In genomic region chr7:116591202-116592040, GRCh38 we compare ENCODE assay signal across 8 cellular contexts.
DNase-seq lines count a peak whose midpoint lies in the region; ATAC-seq, FAIRE-seq and TF ChIP-seq lines count a peak whose summit lies in the region.

No MANE protein-coding gene starts in this region.

- H3K4me1 ChIP-seq in Karpas-422 (ENCODE audit: low read length) (peaks cover 16% of the 10 kb centered on the region), testis (no peaks in the 10 kb centered on the region)

- H2AFZ ChIP-seq in Karpas-422 (ENCODE audit: low read length), result peak overlapping the region; percentile 67; the same call in 1 of the 2 replicates

- DNase-seq in ELR (ENCODE audit: low read depth) (peak; percentile 68), Karpas-422 (peak; percentile 73), left ventricle myocardium superior (no peak), testis (no peak), T-helper 9 cell (no peak)

- H3K79me2 ChIP-seq in Karpas-422 (ENCODE audit: low read length), result no peaks in the 10 kb centered on the region

- 33 to 34% methylated on average over 9 of the region's 9 CpGs for WGBS in testis, 2 donors

- H3K9me3 ChIP-seq in Karpas-422 (ENCODE audit: low read length) (no peaks in the 10 kb centered on the region), testis (no peaks in the 10 kb centered on the region)

- ATAC-seq in left ventricle myocardium superior (peak; percentile 40), GM21576 (IDR thresholded peaks at IDR 0.05; ENCODE audit: unreplicated experiment) (no peak), GM21381 (IDR thresholded peaks at IDR 0.05; ENCODE audit: unreplicated experiment) (no peak)

- peak; percentile 59 for FAIRE-seq in TTC549 (lab: Jason Lieb, UNC)

- peak in 2 of 3 experiments; percentile 46 to 73 for TF ChIP-seq CTCF in testis (IDR thresholded peaks at IDR 0.05)

- no peak overlapping the region for H3K9ac ChIP-seq in Karpas-422 (ENCODE audit: low read length)

- no peak for TF ChIP-seq POLR2A in testis (IDR thresholded peaks at IDR 0.05)

- H3K4me3 ChIP-seq in Karpas-422 (ENCODE audit: low read length), result peak overlapping the region; percentile 29; the same call in 1 of the 2 replicates
- no peak overlapping the region for H3K4me3 ChIP-seq in testis

- H3K4me2 ChIP-seq in Karpas-422 (ENCODE audit: low read depth, low read length, poor library complexity, severe bottlenecking), result peak overlapping the region; percentile 48

- H3K27me3 ChIP-seq in Karpas-422 (ENCODE audit: low read length) (peaks cover 3% of the 10 kb centered on the region; the same call in 1 of the 2 replicates), testis (no peaks in the 10 kb centered on the region)

- H3K36me3 ChIP-seq in Karpas-422 (ENCODE audit: insufficient read depth, low read length) (no peaks in the 10 kb centered on the region), testis (ENCODE audit: low read depth, missing control alignments) (no peaks in the 10 kb centered on the region)

- H3K27ac ChIP-seq in Karpas-422 (ENCODE audit: low read length) (no peak overlapping the region), testis (no peak overlapping the region)

- no peaks in the 10 kb centered on the region for H3K9me2 ChIP-seq in Karpas-422 (replicated peaks; ENCODE audit: insufficient read depth, low read length)

- H4K20me1 ChIP-seq in Karpas-422 (ENCODE audit: insufficient read depth, low read depth, low read length), result no peaks in the 10 kb centered on the region

- intact Hi-C loops in left ventricle myocardium superior (cut with micrococcal nuclease), result loop anchor here (2.0 kb wide), 1 partner anchor 217 kb away; no protein-coding TSS in a partner anchor
- intact Hi-C loops in testis (cut with DNase I; ENCODE audit: low total_unique reads), result no loop called here

Comparison
In these comparisons a context has a peak if more than half of its experiments do, and no peak if none do; other contexts are left out.
1. DNase-seq: peak in ELR (single experiment) and Karpas-422 (single experiment); none in left ventricle myocardium superior (single experiment), testis (single experiment) and T-helper 9 cell (single experiment).